8 cellular contexts compared by ENCODE assay signal in genomic region chr7:116588641-116589594, GRCh38.
A peak's percentile ranks its signal among the peaks of the same experiment; 100 is the strongest.
DNase-seq lines count a peak whose midpoint lies in the region; ATAC-seq and TF ChIP-seq lines count a peak whose summit lies in the region.

No MANE protein-coding gene starts in this region.

- H3K79me2 ChIP-seq in OCI-LY1 (ENCODE audit: insufficient read depth, low read length), result no peaks in the 10 kb centered on the region

- H3K4me3 ChIP-seq in OCI-LY1 (ENCODE audit: low read depth, low read length, poor library complexity, severe bottlenecking) (no peak overlapping the region), lung (no peak overlapping the region)

- no peaks in the 10 kb centered on the region for H3F3A ChIP-seq in OCI-LY1 (ENCODE audit: insufficient read depth, low read length)

- no peaks in the 10 kb centered on the region for H4K20me1 ChIP-seq in OCI-LY1 (ENCODE audit: insufficient read depth, low read length)

- H3K9me3 ChIP-seq in OCI-LY1 (ENCODE audit: low read length) (no peaks in the 10 kb centered on the region), lung (ENCODE audit: control insufficient read depth in 2 of 2, insufficient read depth in 1 of 2, low read length in 1 of 2) (no peaks in the 10 kb centered on the region)

- H3K27ac ChIP-seq in OCI-LY1 (ENCODE audit: low read depth, low read length, poor library complexity, severe bottlenecking), result no peak overlapping the region
- peak overlapping the region in 1 of 2 donors; percentile 17 for H3K27ac ChIP-seq in lung (ENCODE audit: low read depth in 1 of 2, low read length in 1 of 2)

- DNase-seq in SIG-M5 treated with dmso at 0.1 percent for 504 hours (lab: John Stamatoyannopoulos, UW; ENCODE audit: unreplicated experiment) (peak; percentile 34), SIG-M5 (lab: John Stamatoyannopoulos, UW) (no peak), chondrocyte (ENCODE audit: low spot score) (no peak), lung (ENCODE audit: low spot score) (no peak), islet precursor cell (no peak)

- no peak overlapping the region for H3K9ac ChIP-seq in OCI-LY1 (ENCODE audit: low read length)

- ATAC-seq in HG03342 (IDR thresholded peaks at IDR 0.05; ENCODE audit: unreplicated experiment) (peak; percentile 47), lung (ENCODE audit: insufficient read depth, low FRiP score) (no peak), GM19455 (IDR thresholded peaks at IDR 0.05; ENCODE audit: unreplicated experiment) (no peak)

- no peak overlapping the region for H2AFZ ChIP-seq in OCI-LY1 (ENCODE audit: low read length)

- peak overlapping the region; percentile 62 for H3K27ac Mint-ChIP-seq in chondrocyte (ENCODE audit: unreplicated experiment)

- peaks cover 45% of the 10 kb centered on the region for H3K4me1 Mint-ChIP-seq in chondrocyte (ENCODE audit: low read depth)

- TF ChIP-seq CTCF in OCI-LY1 (IDR thresholded peaks at IDR 0.05; ENCODE audit: low read length) (peak; percentile 93), chondrocyte (IDR thresholded peaks at IDR 0.05) (peak; percentile 93), lung (IDR thresholded peaks at IDR 0.05; ENCODE audit: control extremely low read depth, extremely low read depth) (peak; percentile 63)

- 15 to 27% methylated on average over 4 of the region's 4 CpGs for WGBS in lung, 2 donors

- peaks cover 4% of the 10 kb centered on the region for H3K9me3 Mint-ChIP-seq in chondrocyte (ENCODE audit: low read depth)

- H3K36me3 ChIP-seq in OCI-LY1 (ENCODE audit: insufficient read depth, low read length) (no peaks in the 10 kb centered on the region), lung (ENCODE audit: control insufficient read depth in 2 of 2, insufficient read depth in 2 of 2, low read length in 2 of 2) (no peaks in the 10 kb centered on the region)

- no peak overlapping the region for H3K4me2 ChIP-seq in OCI-LY1 (ENCODE audit: low read length)

- H3K27me3 Mint-ChIP-seq in chondrocyte (ENCODE audit: low read depth), result no peaks in the 10 kb centered on the region

- H3K9me2 ChIP-seq in OCI-LY1 (ENCODE audit: low read depth, low read length), result no peaks in the 10 kb centered on the region

- no peak overlapping the region for H3K4me3 Mint-ChIP-seq in chondrocyte (ENCODE audit: unreplicated experiment)

- H3K36me3 Mint-ChIP-seq in chondrocyte (ENCODE audit: low read depth), result no peaks in the 10 kb centered on the region

- H3K4me1 ChIP-seq in OCI-LY1 (ENCODE audit: insufficient read depth, low read length, severe bottlenecking) (no peaks in the 10 kb centered on the region), lung (ENCODE audit: control insufficient read depth in 2 of 2, insufficient read depth in 2 of 2, low read length in 2 of 2) (peaks cover 5 to 7% of the 10 kb centered on the region in 2 donors)

- no peaks in the 10 kb centered on the region for H3K27me3 ChIP-seq in OCI-LY1 (ENCODE audit: insufficient read depth, low read length)
- no peaks in the 10 kb centered on the region for H3K27me3 ChIP-seq in lung (ENCODE audit: control insufficient read depth, insufficient read depth)
